13 cellular contexts compared by ENCODE assay signal in genomic region chr20:49540696-49541435, GRCh38. TPM values are rescaled to one million over a fixed set of nuclear protein-coding genes. Genes with fewer than 3 reads are reported as not detected.
DNase-seq lines count a peak whose midpoint lies in the region; ATAC-seq and TF ChIP-seq lines count a peak whose summit lies in the region.
"Had no signal": no experiment of that assay in that cellular context is flagged by ENCODE, and none has a peak within 500 bp of the region (broad histone marks: within the 10 kb centered on the region; RNA-seq: fewer than 3 reads in every experiment).

No MANE protein-coding gene starts in this region.

- DNase-seq in right atrium auricular region (ENCODE audit: low spot score), result peak; percentile 52
- DNase-seq in Right ventricle myocardium inferior (ENCODE audit: missing footprints), result no peak
- DNase-seq in coronary artery (ENCODE audit: low spot score), result peak; percentile 59
- DNase-seq in stimulated activated effector memory CD8-positive, alpha-beta T cell treated with anti-CD3 and anti-CD28 coated beads, Interleukin-12 subunit alpha, Interleukin-12 subunit beta, amount 100 ng/mL, for 72 hours (ENCODE audit: low spot score in 2 of 2), result no peak
- DNase-seq in NCI-H1694 (lab: John Stamatoyannopoulos, UW), result no peak

- no peaks in the 10 kb centered on the region for H3K27me3 ChIP-seq in right atrium auricular region
- H3K27me3 ChIP-seq: SJSA1 had no signal

- H3K27ac ChIP-seq in right atrium auricular region (no peak overlapping the region), coronary artery (peak overlapping the region in 1 of 2 donors; percentile 49)
- H3K27ac ChIP-seq: GM23248, HL-60, SJSA1 had no signal

- H3K4me3 Mint-ChIP-seq in stimulated activated effector memory CD8-positive, alpha-beta T cell treated with anti-CD3 and anti-CD28 coated beads, Interleukin-12 subunit alpha, Interleukin-12 subunit beta, amount 100 ng/mL, for 72 hours, result no peak overlapping the region

- H3K4me1 ChIP-seq in right atrium auricular region, result no peaks in the 10 kb centered on the region
- H3K4me1 ChIP-seq: HAP-1, SJSA1 had no signal

- peaks cover 0 to 4% of the 10 kb centered on the region in 2 donors for H3K9me3 ChIP-seq in right atrium auricular region
- H3K9me3 ChIP-seq: HAP-1 had no signal

- H3K4me3 ChIP-seq in right atrium auricular region, result no peak overlapping the region
- H3K4me3 ChIP-seq in coronary artery, result no peak overlapping the region
- H3K4me3 ChIP-seq: GM23248, HAP-1, SJSA1 had no signal

- H3K36me3 ChIP-seq in right atrium auricular region, result peaks cover 32% of the 10 kb centered on the region
- H3K36me3 ChIP-seq: HAP-1, SJSA1 had no signal

- H3K4me1 Mint-ChIP-seq in stimulated activated effector memory CD8-positive, alpha-beta T cell treated with anti-CD3 and anti-CD28 coated beads, Interleukin-12 subunit alpha, Interleukin-12 subunit beta, amount 100 ng/mL, for 72 hours, result peaks cover 42% of the 10 kb centered on the region

- H3K27ac Mint-ChIP-seq in stimulated activated effector memory CD8-positive, alpha-beta T cell treated with anti-CD3 and anti-CD28 coated beads, Interleukin-12 subunit alpha, Interleukin-12 subunit beta, amount 100 ng/mL, for 72 hours, result peak overlapping the region; percentile 87

- ATAC-seq in Right ventricle myocardium inferior, result no peak
- no peak for ATAC-seq in stimulated activated effector memory CD8-positive, alpha-beta T cell treated with anti-CD3 and anti-CD28 coated beads, Interleukin-12 subunit alpha, Interleukin-12 subunit beta, amount 100 ng/mL, for 72 hours
- ATAC-seq in GM21723 (IDR thresholded peaks at IDR 0.05; ENCODE audit: unreplicated experiment), result no peak
- no peak for ATAC-seq in GM21717 (IDR thresholded peaks at IDR 0.05; ENCODE audit: unreplicated experiment)

- H3K9me3 Mint-ChIP-seq in stimulated activated effector memory CD8-positive, alpha-beta T cell treated with anti-CD3 and anti-CD28 coated beads, Interleukin-12 subunit alpha, Interleukin-12 subunit beta, amount 100 ng/mL, for 72 hours, result peaks cover 3% of the 10 kb centered on the region

- peaks cover 23% of the 10 kb centered on the region for H3K36me3 Mint-ChIP-seq in stimulated activated effector memory CD8-positive, alpha-beta T cell treated with anti-CD3 and anti-CD28 coated beads, Interleukin-12 subunit alpha, Interleukin-12 subunit beta, amount 100 ng/mL, for 72 hours

- TF ChIP-seq CTCF in right atrium auricular region (IDR thresholded peaks at IDR 0.05), result no peak
- TF ChIP-seq CTCF in coronary artery (IDR thresholded peaks at IDR 0.05), result no peak

- intact Hi-C loops in Right ventricle myocardium inferior (cut with DNase I), result loop anchor here (1.0 to 10.0 kb wide), 2 partner anchors 68 to 314 kb away; no protein-coding TSS in a partner anchor

RNA-seq across cellular contexts. Expression of gene PTGIS, which starts 27.1 kb away (rescaled TPM):
- total RNA-seq in right atrium auricular region (100 to 1,000 TPM in 1 of 2 donors, 10 to 100 TPM in 1; 59.8 to 169 TPM), Right ventricle myocardium inferior (24.2 TPM)
- total RNA-seq: HT-29, OCI-LY7, SJSA1 had no signal

RNA-seq across cellular contexts. Expression of gene KCNB1, which starts 58.4 kb away (rescaled TPM):
- total RNA-seq in right atrium auricular region (1 to 10 TPM; 1.4 to 2.7 TPM), Right ventricle myocardium inferior (0.81 TPM)
- total RNA-seq: HT-29, OCI-LY7 had no signal

Comparison
In these comparisons a context has a peak if more than half of its experiments do, and no peak if none do; other contexts are left out.
1. DNase-seq: peak in right atrium auricular region (single experiment) and coronary artery (single experiment); none in Right ventricle myocardium inferior (single experiment), stimulated activated effector memory CD8-positive, alpha-beta T cell treated with anti-CD3 and anti-CD28 coated beads, Interleukin-12 subunit alpha, Interleukin-12 subunit beta, amount 100 ng/mL, for 72 hours (0 of 2) and NCI-H1694 (single experiment).